19 cellular contexts compared by ENCODE assay signal in the genomic region with DNA sequence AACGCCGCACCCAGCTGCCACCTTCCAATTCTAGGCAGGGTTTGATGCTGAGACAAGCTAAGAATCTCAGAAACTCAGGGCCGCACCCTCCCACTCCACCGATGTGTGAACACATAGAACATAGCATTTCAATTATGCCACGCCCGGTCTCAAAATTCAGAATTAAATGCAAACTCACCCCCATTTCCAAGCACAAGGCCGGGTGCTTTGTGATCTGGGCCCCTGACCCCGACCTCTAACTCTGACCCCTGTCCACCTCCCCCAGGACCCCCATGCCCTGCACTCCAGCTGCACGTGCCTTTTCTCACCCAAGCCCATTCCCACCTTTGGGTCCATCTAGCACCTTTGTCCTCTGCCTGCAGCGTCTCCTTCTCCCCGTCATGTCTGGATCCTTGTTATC.
"Had no signal": no experiment of that assay in that cellular context is flagged by ENCODE, and none has a peak within 500 bp of the region (broad histone marks: within the 10 kb centered on the region; RNA-seq: fewer than 3 reads in every experiment).

No MANE protein-coding gene starts in this region.

- DNase-seq: Karpas-422, KG1, MG63, NCI-H1092, NCI-H1105 treated with DMSO at 0.1 percent for 48 hours, NCI-H1417 treated with DMSO at 0.1 percent for 48 hours, NCI-H146, NCI-H1694 treated with DMSO at 0.1 percent for 48 hours, NCI-H1930, NCI-H2081, NCI-H2107, NCI-H2227 treated with DMSO at 0.1 percent for 48 hours, NCI-H524, NCI-H526 treated with DMSO at 0.1 percent for 48 hours, NCI-H774, SHP77, SK-N-SH had no signal

- H3K4me3 ChIP-seq: MG63 had no signal

- H3K4me2 ChIP-seq: SK-N-SH had no signal

- H3K9me3 ChIP-seq: MG63, SK-N-SH had no signal

- H3K27ac ChIP-seq: RWPE1 had no signal

- H3K27me3 ChIP-seq: MG63 had no signal

- H3K36me3 ChIP-seq: MG63 had no signal

- ATAC-seq: Panc1 had no signal

- H3K9me2 ChIP-seq: SK-N-SH had no signal
